1 cellular context compared by ENCODE assay signal in the genomic region with DNA sequence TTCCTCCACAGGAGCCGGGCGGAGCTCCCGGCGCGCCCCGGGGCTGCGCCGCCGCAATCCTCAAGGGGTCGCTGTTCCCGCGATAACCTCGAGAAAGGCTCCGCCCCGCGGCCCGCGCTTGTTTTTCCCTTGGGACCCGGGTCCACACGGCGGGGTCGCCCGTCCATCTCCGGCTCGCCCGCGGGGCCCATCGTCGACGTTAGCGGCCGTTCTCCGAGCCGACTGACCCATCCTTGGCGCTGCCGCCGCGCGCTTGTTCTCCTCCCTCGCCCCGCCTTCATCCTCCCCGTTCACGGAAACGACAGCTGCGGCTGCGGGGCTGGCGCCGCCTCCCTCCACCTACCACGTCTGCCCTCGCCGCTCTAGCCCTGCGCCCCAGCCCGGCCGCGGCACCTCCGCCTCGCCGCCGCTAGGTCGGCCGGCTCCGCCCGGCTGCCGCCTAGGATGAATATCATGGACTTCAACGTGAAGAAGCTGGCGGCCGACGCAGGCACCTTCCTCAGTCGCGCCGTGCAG.
TF ChIP-seq lines count a peak whose summit lies in the region.

SH3GLB1 (plus strand) TSS at position 121 of the 516 bp plus-strand sequence; CDS start at position 445, 324 bp downstream.

TF ChIP-seq in GM12878, 131 proteins besides CTCF, POLR2A, EP300 and RAD21 (continued from another document and continues in another):
- TF ChIP-seq, protein P1, sequence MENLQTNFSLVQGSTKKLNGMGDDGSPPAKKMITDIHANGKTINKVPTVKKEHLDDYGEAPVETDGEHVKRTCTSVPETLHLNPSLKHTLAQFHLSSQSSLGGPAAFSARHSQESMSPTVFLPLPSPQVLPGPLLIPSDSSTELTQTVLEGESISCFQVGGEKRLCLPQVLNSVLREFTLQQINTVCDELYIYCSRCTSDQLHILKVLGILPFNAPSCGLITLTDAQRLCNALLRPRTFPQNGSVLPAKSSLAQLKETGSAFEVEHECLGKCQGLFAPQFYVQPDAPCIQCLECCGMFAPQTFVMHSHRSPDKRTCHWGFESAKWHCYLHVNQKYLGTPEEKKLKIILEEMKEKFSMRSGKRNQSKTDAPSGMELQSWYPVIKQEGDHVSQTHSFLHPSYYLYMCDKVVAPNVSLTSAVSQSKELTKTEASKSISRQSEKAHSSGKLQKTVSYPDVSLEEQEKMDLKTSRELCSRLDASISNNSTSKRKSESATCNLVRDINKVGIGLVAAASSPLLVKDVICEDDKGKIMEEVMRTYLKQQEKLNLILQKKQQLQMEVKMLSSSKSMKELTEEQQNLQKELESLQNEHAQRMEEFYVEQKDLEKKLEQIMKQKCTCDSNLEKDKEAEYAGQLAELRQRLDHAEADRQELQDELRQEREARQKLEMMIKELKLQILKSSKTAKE (IDR thresholded peaks at IDR 0.05; ENCODE audit: low read depth, poor library complexity, severe bottlenecking) = no peak
- TF ChIP-seq, protein P2, sequence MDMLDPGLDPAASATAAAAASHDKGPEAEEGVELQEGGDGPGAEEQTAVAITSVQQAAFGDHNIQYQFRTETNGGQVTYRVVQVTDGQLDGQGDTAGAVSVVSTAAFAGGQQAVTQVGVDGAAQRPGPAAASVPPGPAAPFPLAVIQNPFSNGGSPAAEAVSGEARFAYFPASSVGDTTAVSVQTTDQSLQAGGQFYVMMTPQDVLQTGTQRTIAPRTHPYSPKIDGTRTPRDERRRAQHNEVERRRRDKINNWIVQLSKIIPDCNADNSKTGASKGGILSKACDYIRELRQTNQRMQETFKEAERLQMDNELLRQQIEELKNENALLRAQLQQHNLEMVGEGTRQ (IDR thresholded peaks at IDR 0.05; ENCODE audit: borderline replicate concordance, low read depth, low read length) = no peak
- TF ChIP-seq BHLHE40 (IDR thresholded peaks at IDR 0.05; ENCODE audit: borderline replicate concordance in 1 of 2, low read depth in 2 of 2, low read length in 1 of 2) (peak in 1 of 2 experiments; percentile 55; a peak in 2 of 4 replicates), SP1 (IDR thresholded peaks at IDR 0.05; ENCODE audit: low read depth, low read length) (peak; percentile 10), PML (IDR thresholded peaks at IDR 0.05; ENCODE audit: low read length) (peak; percentile 71; the same call in 1 of the 2 replicates), ATF7 (IDR thresholded peaks at IDR 0.05; ENCODE audit: low read depth) (no peak), NFYA (IDR thresholded peaks at IDR 0.05; ENCODE audit: borderline replicate concordance, low read depth, low read length) (no peak), CREB1 (IDR thresholded peaks at IDR 0.05; ENCODE audit: low read depth) (peak; percentile 19; the same call in 1 of the 2 replicates), JUNB (IDR thresholded peaks at IDR 0.05) (no peak), ATF2 (IDR thresholded peaks at IDR 0.05; ENCODE audit: low read length) (no peak), ETV6 (conservative IDR thresholded peaks at IDR 0.05 in 1 of 2, IDR thresholded peaks at IDR 0.05 in 1 of 2; ENCODE audit: borderline replicate concordance in 1 of 2, low read depth in 1 of 2) (no peak), NKRF (conservative IDR thresholded peaks at IDR 0.05) (0 out of 2 replicates have a peak, but pooled peaks have one; percentile 44), PAX5 (IDR thresholded peaks at IDR 0.05; ENCODE audit: borderline replicate concordance, low read depth, low read length) (peak; percentile 28; the same call in 1 of the 2 replicates), RCOR1 (conservative IDR thresholded peaks at IDR 0.05; ENCODE audit: low read depth, low read length) (peak; percentile 82; the same call in 1 of the 2 replicates), ZBED1 (IDR thresholded peaks at IDR 0.05; ENCODE audit: borderline replicate concordance) (no peak), REST (IDR thresholded peaks at IDR 0.05; ENCODE audit: low read depth, low read length) (no peak), USF1 (IDR thresholded peaks at IDR 0.05; ENCODE audit: borderline replicate concordance, extremely low read length, insufficient read depth, low read depth, low read length) (no peak), CBX5 (IDR thresholded peaks at IDR 0.05; ENCODE audit: low read depth) (peak; percentile 86; the same call in 1 of the 2 replicates), TAF1 (IDR thresholded peaks at IDR 0.05; ENCODE audit: borderline replicate concordance, low read depth, low read length) (peak; percentile 40; the same call in 1 of the 2 replicates), SRF (IDR thresholded peaks at IDR 0.05; ENCODE audit: low read depth in 2 of 2, low read length in 2 of 2) (no peak), MEF2B (IDR thresholded peaks at IDR 0.05; ENCODE audit: partially characterized antibody, poor library complexity, severe bottlenecking) (peak; percentile 99), ZNF207 (IDR thresholded peaks at IDR 0.05; ENCODE audit: borderline replicate concordance) (peak; percentile 59; the same call in 1 of the 2 replicates), PAX8 (IDR thresholded peaks at IDR 0.05) (no peak), POU2F2 (IDR thresholded peaks at IDR 0.05; ENCODE audit: borderline replicate concordance, low read depth, low read length) (0 out of 3 replicates have a peak, but pooled peaks have one; percentile 5), IRF4 (IDR thresholded peaks at IDR 0.05; ENCODE audit: low read depth, low read length) (no peak), ZNF384 (IDR thresholded peaks at IDR 0.05; ENCODE audit: borderline replicate concordance, low read depth, low read length) (no peak; the same call in 1 of the 2 replicates), POLR2AphosphoS5 (IDR thresholded peaks at IDR 0.05; ENCODE audit: low read length) (peak; percentile 30), FOS (IDR thresholded peaks at IDR 0.05; ENCODE audit: borderline replicate concordance, extremely low read depth, insufficient read length) (no peak), RUNX3 (IDR thresholded peaks at IDR 0.05; ENCODE audit: low read length) (peak; percentile 81), ZBTB11 (CRISPR knock-in tag; IDR thresholded peaks at IDR 0.05) (no peak), SIX5 (IDR thresholded peaks at IDR 0.05; ENCODE audit: low read depth, low read length, severe bottlenecking) (no peak)
- TF ChIP-seq, protein P3, sequence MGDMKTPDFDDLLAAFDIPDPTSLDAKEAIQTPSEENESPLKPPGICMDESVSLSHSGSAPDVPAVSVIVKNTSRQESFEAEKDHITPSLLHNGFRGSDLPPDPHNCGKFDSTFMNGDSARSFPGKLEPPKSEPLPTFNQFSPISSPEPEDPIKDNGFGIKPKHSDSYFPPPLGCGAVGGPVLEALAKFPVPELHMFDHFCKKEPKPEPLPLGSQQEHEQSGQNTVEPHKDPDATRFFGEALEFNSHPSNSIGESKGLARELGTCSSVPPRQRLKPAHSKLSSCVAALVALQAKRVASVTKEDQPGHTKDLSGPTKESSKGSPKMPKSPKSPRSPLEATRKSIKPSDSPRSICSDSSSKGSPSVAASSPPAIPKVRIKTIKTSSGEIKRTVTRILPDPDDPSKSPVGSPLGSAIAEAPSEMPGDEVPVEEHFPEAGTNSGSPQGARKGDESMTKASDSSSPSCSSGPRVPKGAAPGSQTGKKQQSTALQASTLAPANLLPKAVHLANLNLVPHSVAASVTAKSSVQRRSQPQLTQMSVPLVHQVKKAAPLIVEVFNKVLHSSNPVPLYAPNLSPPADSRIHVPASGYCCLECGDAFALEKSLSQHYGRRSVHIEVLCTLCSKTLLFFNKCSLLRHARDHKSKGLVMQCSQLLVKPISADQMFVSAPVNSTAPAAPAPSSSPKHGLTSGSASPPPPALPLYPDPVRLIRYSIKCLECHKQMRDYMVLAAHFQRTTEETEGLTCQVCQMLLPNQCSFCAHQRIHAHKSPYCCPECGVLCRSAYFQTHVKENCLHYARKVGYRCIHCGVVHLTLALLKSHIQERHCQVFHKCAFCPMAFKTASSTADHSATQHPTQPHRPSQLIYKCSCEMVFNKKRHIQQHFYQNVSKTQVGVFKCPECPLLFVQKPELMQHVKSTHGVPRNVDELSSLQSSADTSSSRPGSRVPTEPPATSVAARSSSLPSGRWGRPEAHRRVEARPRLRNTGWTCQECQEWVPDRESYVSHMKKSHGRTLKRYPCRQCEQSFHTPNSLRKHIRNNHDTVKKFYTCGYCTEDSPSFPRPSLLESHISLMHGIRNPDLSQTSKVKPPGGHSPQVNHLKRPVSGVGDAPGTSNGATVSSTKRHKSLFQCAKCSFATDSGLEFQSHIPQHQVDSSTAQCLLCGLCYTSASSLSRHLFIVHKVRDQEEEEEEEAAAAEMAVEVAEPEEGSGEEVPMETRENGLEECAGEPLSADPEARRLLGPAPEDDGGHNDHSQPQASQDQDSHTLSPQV (IDR thresholded peaks at IDR 0.05) = no peak
- TF ChIP-seq, protein P4, sequence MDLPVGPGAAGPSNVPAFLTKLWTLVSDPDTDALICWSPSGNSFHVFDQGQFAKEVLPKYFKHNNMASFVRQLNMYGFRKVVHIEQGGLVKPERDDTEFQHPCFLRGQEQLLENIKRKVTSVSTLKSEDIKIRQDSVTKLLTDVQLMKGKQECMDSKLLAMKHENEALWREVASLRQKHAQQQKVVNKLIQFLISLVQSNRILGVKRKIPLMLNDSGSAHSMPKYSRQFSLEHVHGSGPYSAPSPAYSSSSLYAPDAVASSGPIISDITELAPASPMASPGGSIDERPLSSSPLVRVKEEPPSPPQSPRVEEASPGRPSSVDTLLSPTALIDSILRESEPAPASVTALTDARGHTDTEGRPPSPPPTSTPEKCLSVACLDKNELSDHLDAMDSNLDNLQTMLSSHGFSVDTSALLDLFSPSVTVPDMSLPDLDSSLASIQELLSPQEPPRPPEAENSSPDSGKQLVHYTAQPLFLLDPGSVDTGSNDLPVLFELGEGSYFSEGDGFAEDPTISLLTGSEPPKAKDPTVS (IDR thresholded peaks at IDR 0.05; ENCODE audit: low read depth, low read length) = no peak
